Comparison of ENCODE assay signal across 12 cellular contexts in genomic region chr7:117582219-117582704, GRCh38.
DNase-seq lines count a peak whose midpoint lies in the region; ATAC-seq, FAIRE-seq and TF ChIP-seq lines count a peak whose summit lies in the region.
"Had no signal": no experiment of that assay in that cellular context is flagged by ENCODE, and none has a peak within 500 bp of the region (broad histone marks: within the 10 kb centered on the region; RNA-seq: fewer than 3 reads in every experiment).

No MANE protein-coding gene starts in this region.

- intact Hi-C loops in HepG2 (cut with micrococcal nuclease; ENCODE audit: unreplicated experiment): no loop called here

- no peaks in the 10 kb centered on the region for H4K20me1 ChIP-seq in HepG2 (ENCODE audit: insufficient read depth, low read length)

- no peak for TF ChIP-seq POLR2A in HepG2 (IDR thresholded peaks at IDR 0.05; ENCODE audit: insufficient read depth in 1 of 2, low read depth in 2 of 2, low read length in 2 of 2)

- H3K4me1 Mint-ChIP-seq in chondrocyte (ENCODE audit: low read depth): peaks cover 6% of the 10 kb centered on the region
- H3K4me1 Mint-ChIP-seq: activated T-helper 17 cell treated with anti-CD3 and anti-CD28 coated beads, Interleukin-2, amount 50 U/mL, for 72 hours had no signal

- peak; percentile 60 for ATAC-seq in HepG2
- no peak for ATAC-seq in HG03108 (IDR thresholded peaks at IDR 0.05; ENCODE audit: unreplicated experiment)
- ATAC-seq in HG03520 (IDR thresholded peaks at IDR 0.05; ENCODE audit: unreplicated experiment): no peak
- ATAC-seq: activated T-helper 17 cell treated with anti-CD3 and anti-CD28 coated beads, Interleukin-2, amount 50 U/mL, for 72 hours had no signal

- H3K4me2 ChIP-seq in HepG2 (ENCODE audit: low read depth, low read length): no peak overlapping the region

- in situ Hi-C loops in HepG2 (cut with HindIII; ENCODE audit: extremely low pct_ligation_motif_present, low pct_unique_long_range_greater_than_20kb): no loop called here

- POLR2A ChIA-PET in HepG2 (lab: Yijun Ruan, JAX): no interaction called here

- no peak overlapping the region for H3K4me3 Mint-ChIP-seq in chondrocyte (ENCODE audit: unreplicated experiment)
- H3K4me3 Mint-ChIP-seq: activated T-helper 17 cell treated with anti-CD3 and anti-CD28 coated beads, Interleukin-2, amount 50 U/mL, for 72 hours had no signal

- DNase-seq in A172 (ENCODE audit: low spot score): peak; percentile 88
- DNase-seq in HS-27A (ENCODE audit: low read depth): peak; percentile 95
- no peak for DNase-seq in chondrocyte (ENCODE audit: low spot score)
- no peak for DNase-seq in HepG2 (ENCODE audit: low spot score)
- DNase-seq in D341Med (ENCODE audit: low spot score): no peak
- no peak for DNase-seq in HK-2 (ENCODE audit: unreplicated experiment)
- DNase-seq: BE2C; stimulated activated CD8-positive, alpha-beta memory T cell treated with anti-CD3 and anti-CD28 coated beads, Interleukin-4, amount 100 ng/mL, for 48 hours; T-helper 2 cell had no signal

- no peak overlapping the region for H3K4me3 ChIP-seq in HepG2 (replicated peaks in 1 of 3; ENCODE audit: insufficient read depth in 1 of 3, low read depth in 2 of 3, low read length in 3 of 3)

- H3K27ac ChIP-seq in HepG2 (ENCODE audit: extremely low read length, insufficient read depth, low read length): no peak overlapping the region

- no peak for FAIRE-seq in HepG2 (lab: Jason Lieb, UNC)

- peak overlapping the region; percentile 65 for H3K27ac Mint-ChIP-seq in chondrocyte (ENCODE audit: unreplicated experiment)
- H3K27ac Mint-ChIP-seq: activated T-helper 17 cell treated with anti-CD3 and anti-CD28 coated beads, Interleukin-2, amount 50 U/mL, for 72 hours had no signal

- H3K79me2 ChIP-seq in HepG2 (ENCODE audit: insufficient read depth, low read length): no peaks in the 10 kb centered on the region

- H3K36me3 ChIP-seq in HepG2 (replicated peaks in 1 of 2; ENCODE audit: control insufficient read depth in 1 of 2, insufficient read depth in 2 of 2, low read length in 2 of 2): no peaks in the 10 kb centered on the region
- H3K36me3 ChIP-seq: BE2C had no signal

- H3K27me3 Mint-ChIP-seq in chondrocyte (ENCODE audit: low read depth): peaks cover 11% of the 10 kb centered on the region
- H3K27me3 Mint-ChIP-seq: activated T-helper 17 cell treated with anti-CD3 and anti-CD28 coated beads, Interleukin-2, amount 50 U/mL, for 72 hours had no signal

- WGBS in HepG2 (ENCODE audit: low lambda C conversion rate): 0% methylated on average over 1 of the region's 1 CpG

- BruUV-seq in HepG2 (replicated peaks; lab: Mats Ljungman, UMichigan): no TSS peak

- H2AFZ ChIP-seq in HepG2 (ENCODE audit: low read length): no peak overlapping the region

- H3K36me3 Mint-ChIP-seq in chondrocyte (ENCODE audit: low read depth): no peaks in the 10 kb centered on the region

- TF ChIP-seq CTCF in chondrocyte (IDR thresholded peaks at IDR 0.05) (no peak), HepG2 (CRISPR knock-in tag; IDR thresholded peaks at IDR 0.05) (no peak)

- no peaks in the 10 kb centered on the region for H3K27me3 ChIP-seq in HepG2 (ENCODE audit: control insufficient read depth in 1 of 2, insufficient read depth in 2 of 2, low read length in 2 of 2)
- H3K27me3 ChIP-seq: BE2C had no signal

- CTCF ChIA-PET in HepG2 (lab: Yijun Ruan, JAX; ENCODE audit: low intra/inter-chr PET ratio, low total read pairs): no interaction called here

- no peak overlapping the region for H3K9ac ChIP-seq in HepG2 (ENCODE audit: insufficient read depth, low read depth, low read length)

- no peaks in the 10 kb centered on the region for H3K9me3 ChIP-seq in HepG2 (ENCODE audit: low read length)
- H3K9me3 ChIP-seq: BE2C had no signal

- TF ChIP-seq EP300 in HepG2 (IDR thresholded peaks at IDR 0.05; ENCODE audit: low read depth in 2 of 2, low read length in 2 of 2) (no peak), HepG2 (CRISPR knock-in tag; IDR thresholded peaks at IDR 0.05; ENCODE audit: borderline replicate concordance) (no peak)

- H3K9me3 Mint-ChIP-seq in chondrocyte (ENCODE audit: low read depth): no peaks in the 10 kb centered on the region
- H3K9me3 Mint-ChIP-seq: activated T-helper 17 cell treated with anti-CD3 and anti-CD28 coated beads, Interleukin-2, amount 50 U/mL, for 72 hours had no signal

- H3K4me1 ChIP-seq in HepG2 (ENCODE audit: insufficient read depth, low read length): peaks cover 8% of the 10 kb centered on the region; the same call in 1 of the 2 replicates
- H3K4me1 ChIP-seq: BE2C had no signal

- TF ChIP-seq RAD21 in HepG2 (CRISPR knock-in tag; IDR thresholded peaks at IDR 0.05): no peak

TF ChIP-seq in HepG2, 621 proteins besides CTCF, POLR2A, EP300 and RAD21:
- no peak for TF ChIP-seq ATAD3A (CRISPR knock-in tag; IDR thresholded peaks at IDR 0.05)
- TF ChIP-seq CEBPB (IDR thresholded peaks at IDR 0.05; ENCODE audit: borderline replicate concordance, low read depth, low read length): peak; percentile 72
- peak; percentile 31; the same call in 1 of the 2 replicates for TF ChIP-seq CEBPG (CRISPR knock-in tag; IDR thresholded peaks at IDR 0.05)
- TF ChIP-seq NFE2 (CRISPR knock-in tag; IDR thresholded peaks at IDR 0.05): no peak

Comparison
In these comparisons a context has a peak if more than half of its experiments do, and no peak if none do; other contexts are left out.
1. DNase-seq: peak in A172 (single experiment) and HS-27A (single experiment); none in chondrocyte (single experiment), HepG2 (single experiment), D341Med (single experiment) and HK-2 (single experiment).